1 cellular context compared by ENCODE assay signal in genomic region chr15:45630958-45631691, GRCh38.
TF ChIP-seq lines count a peak whose summit lies in the region.

No MANE protein-coding gene starts in this region.

TF ChIP-seq in A549, 52 proteins besides CTCF, POLR2A, EP300 and RAD21 (continued from another document):
- no peak for TF ChIP-seq CHD2 (IDR thresholded peaks at IDR 0.05; ENCODE audit: low read length, partially characterized antibody)
- TF ChIP-seq HOXB5 (CRISPR knock-in tag; IDR thresholded peaks at IDR 0.05), result no peak
- no peak for TF ChIP-seq KDM1A (IDR thresholded peaks at IDR 0.05; ENCODE audit: low read depth)
